ENCODE assay signal across 21 cellular contexts in the genomic region with DNA sequence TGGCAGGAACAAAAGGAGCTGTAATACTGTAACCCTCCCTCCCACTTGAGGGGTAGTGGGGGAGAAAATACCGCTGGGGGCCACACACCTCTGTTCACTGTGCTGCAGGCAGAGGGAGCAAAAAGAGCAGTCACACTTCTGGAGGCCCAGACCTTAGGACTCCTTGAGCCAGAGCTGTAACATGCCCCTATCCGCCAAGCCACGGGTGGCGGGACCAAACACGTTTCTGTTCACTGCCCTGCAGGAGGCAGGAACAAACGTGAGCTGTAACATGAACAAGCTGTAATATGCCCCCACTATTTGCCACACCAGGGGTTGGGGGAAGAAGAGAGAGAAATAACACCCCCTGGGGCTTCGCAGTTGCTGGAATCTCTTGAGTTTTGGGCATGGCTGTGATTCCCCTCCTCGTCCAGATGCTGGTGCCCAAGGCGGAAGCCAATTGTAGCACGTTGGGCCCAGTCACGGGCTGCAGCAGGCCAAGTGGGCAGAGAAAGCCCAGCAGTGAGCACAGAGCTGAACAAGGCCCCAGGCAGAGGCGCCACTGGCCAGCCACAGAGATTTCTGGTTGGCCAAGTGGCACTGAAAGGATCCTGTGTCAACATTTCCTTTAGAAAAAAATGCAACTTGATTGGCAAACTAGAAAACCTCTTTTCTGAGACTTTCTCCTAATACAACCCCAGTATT.
DNase-seq lines count a peak whose midpoint lies in the region; ATAC-seq and TF ChIP-seq lines count a peak whose summit lies in the region.
"Had no signal": no experiment of that assay in that cellular context is flagged by ENCODE, and none has a peak within 500 bp of the region (broad histone marks: within the 10 kb centered on the region; RNA-seq: fewer than 3 reads in every experiment).

No MANE protein-coding gene starts in this region.

- peaks cover 65% of the 10 kb centered on the region for H3K36me3 Mint-ChIP-seq in activated T-cell treated with anti-CD3 and anti-CD28 coated beads, Interleukin-2, amount 50 U/mL, for 24 hours (ENCODE audit: low read depth)
- H3K36me3 Mint-ChIP-seq in WTC11: no peaks in the 10 kb centered on the region
- H3K36me3 Mint-ChIP-seq in stimulated activated memory B cell treated with anti-CD40 and anti-IgM and Interleukin-4, amounts not matched to agents 10 μg/mL and 1 μg/mL and 100 μg/mL, for 72 hours: no peaks in the 10 kb centered on the region
- no peaks in the 10 kb centered on the region for H3K36me3 Mint-ChIP-seq in type B pancreatic cell

- peaks cover 2% of the 10 kb centered on the region for H3K9me3 Mint-ChIP-seq in activated T-cell treated with anti-CD3 and anti-CD28 coated beads, Interleukin-2, amount 50 U/mL, for 24 hours
- H3K9me3 Mint-ChIP-seq in WTC11 (peaks cover 18% of the 10 kb centered on the region), type B pancreatic cell (no peaks in the 10 kb centered on the region)
- H3K9me3 Mint-ChIP-seq in stimulated activated memory B cell treated with anti-CD40 and anti-IgM and Interleukin-4, amounts not matched to agents 10 μg/mL and 1 μg/mL and 100 μg/mL, for 72 hours: peaks cover 3% of the 10 kb centered on the region

- no peaks in the 10 kb centered on the region for H3K36me3 ChIP-seq in right atrium auricular region

- no peak overlapping the region for H3K27ac ChIP-seq in right atrium auricular region

- peak; percentile 43 for ATAC-seq in WTC11
- ATAC-seq in stimulated activated memory B cell treated with anti-CD40 and anti-IgM and Interleukin-4, amounts not matched to agents 10 μg/mL and 1 μg/mL and 100 μg/mL, for 72 hours: peak; percentile 43
- no peak for ATAC-seq in GM18858 (IDR thresholded peaks at IDR 0.05; ENCODE audit: unreplicated experiment)
- ATAC-seq: HCT116 had no signal

- no peak for DNase-seq in activated T-cell treated with anti-CD3 and anti-CD28 coated beads, Interleukin-2, amount 50 U/mL, for 24 hours
- DNase-seq in activated T-cell treated with anti-CD3 and anti-CD28 coated beads for 4 hours (no peak), WTC11 (ENCODE audit: low spot score) (no peak), mesenteric fat pad (ENCODE audit: low spot score) (peak; percentile 83), right atrium auricular region (ENCODE audit: low spot score) (no peak), type B pancreatic cell (ENCODE audit: extremely low spot score, unreplicated experiment) (no peak)
- DNase-seq: 8988T, COR-L47, DMS 273 treated with DMSO at 0.1 percent for 48 hours, DND-41, KBM-7, NCI-H1105, NCI-H2081, NCI-H510A, NCI-H774, OCI-M1, SHP77 treated with DMSO at 0.1 percent for 48 hours had no signal

- TF ChIP-seq CTCF in WTC11 (IDR thresholded peaks at IDR 0.05): no peak
- no peak for TF ChIP-seq CTCF in right atrium auricular region (IDR thresholded peaks at IDR 0.05)
- TF ChIP-seq CTCF in type B pancreatic cell (conservative IDR thresholded peaks at IDR 0.05): no peak

- H3K27me3 Mint-ChIP-seq in activated T-cell treated with anti-CD3 and anti-CD28 coated beads, Interleukin-2, amount 50 U/mL, for 24 hours: no peaks in the 10 kb centered on the region
- no peaks in the 10 kb centered on the region for H3K27me3 Mint-ChIP-seq in WTC11 (ENCODE audit: low read depth)
- no peaks in the 10 kb centered on the region for H3K27me3 Mint-ChIP-seq in stimulated activated memory B cell treated with anti-CD40 and anti-IgM and Interleukin-4, amounts not matched to agents 10 μg/mL and 1 μg/mL and 100 μg/mL, for 72 hours
- H3K27me3 Mint-ChIP-seq in type B pancreatic cell: no peaks in the 10 kb centered on the region
- H3K27me3 Mint-ChIP-seq: B cell had no signal

- CTCF ChIA-PET in WTC11 (lab: Charles Lee): no interaction called here

- peaks cover 55% of the 10 kb centered on the region for H3K4me1 Mint-ChIP-seq in activated T-cell treated with anti-CD3 and anti-CD28 coated beads, Interleukin-2, amount 50 U/mL, for 24 hours (ENCODE audit: low read depth)
- H3K4me1 Mint-ChIP-seq in WTC11: peaks cover 6% of the 10 kb centered on the region
- no peaks in the 10 kb centered on the region for H3K4me1 Mint-ChIP-seq in stimulated activated memory B cell treated with anti-CD40 and anti-IgM and Interleukin-4, amounts not matched to agents 10 μg/mL and 1 μg/mL and 100 μg/mL, for 72 hours
- H3K4me1 Mint-ChIP-seq in type B pancreatic cell (ENCODE audit: unreplicated experiment): peaks cover 3% of the 10 kb centered on the region
- H3K4me1 Mint-ChIP-seq: B cell had no signal

- no peak overlapping the region for H3K4me3 Mint-ChIP-seq in activated T-cell treated with anti-CD3 and anti-CD28 coated beads, Interleukin-2, amount 50 U/mL, for 24 hours
- H3K4me3 Mint-ChIP-seq in WTC11 (no peak overlapping the region), type B pancreatic cell (no peak overlapping the region)
- no peak overlapping the region for H3K4me3 Mint-ChIP-seq in stimulated activated memory B cell treated with anti-CD40 and anti-IgM and Interleukin-4, amounts not matched to agents 10 μg/mL and 1 μg/mL and 100 μg/mL, for 72 hours
- H3K4me3 Mint-ChIP-seq: B cell had no signal

- H3K9me3 ChIP-seq in right atrium auricular region: peaks cover 0 to 12% of the 10 kb centered on the region in 2 donors

- H3K27me3 ChIP-seq in right atrium auricular region: no peaks in the 10 kb centered on the region

- POLR2A ChIA-PET in WTC11 (lab: Charles Lee): interaction anchor here (0.5 kb wide), 1 partner anchor 166 kb away, joined by 3 read pairs; no protein-coding TSS in a partner anchor

- H3K4me3 ChIP-seq in right atrium auricular region: no peak overlapping the region

- peak overlapping the region; percentile 50 for H3K27ac Mint-ChIP-seq in activated T-cell treated with anti-CD3 and anti-CD28 coated beads, Interleukin-2, amount 50 U/mL, for 24 hours
- H3K27ac Mint-ChIP-seq in WTC11: no peak overlapping the region
- H3K27ac Mint-ChIP-seq in stimulated activated memory B cell treated with anti-CD40 and anti-IgM and Interleukin-4, amounts not matched to agents 10 μg/mL and 1 μg/mL and 100 μg/mL, for 72 hours: no peak overlapping the region
- H3K27ac Mint-ChIP-seq in type B pancreatic cell: no peak overlapping the region
- H3K27ac Mint-ChIP-seq: B cell had no signal

- peaks cover 0 to 5% of the 10 kb centered on the region in 2 donors for H3K4me1 ChIP-seq in right atrium auricular region

TF ChIP-seq in WTC11, 78 proteins besides CTCF, POLR2A, EP300 and RAD21:
- TF ChIP-seq SMAD4 (CRISPR knock-in tag; IDR thresholded peaks at IDR 0.05): no peak
- no peak for TF ChIP-seq GABPB1 (CRISPR knock-in tag; IDR thresholded peaks at IDR 0.05)
- no peak for TF ChIP-seq ETV6 (CRISPR knock-in tag; IDR thresholded peaks at IDR 0.05)
- TF ChIP-seq NR3C1 (CRISPR knock-in tag; conservative IDR thresholded peaks at IDR 0.05; ENCODE audit: low read depth): no peak
- no peak for TF ChIP-seq KAT7 (CRISPR knock-in tag; IDR thresholded peaks at IDR 0.05; ENCODE audit: borderline replicate concordance)
- no peak for TF ChIP-seq ZNF423 (CRISPR knock-in tag; IDR thresholded peaks at IDR 0.05)
- TF ChIP-seq, protein P1, sequence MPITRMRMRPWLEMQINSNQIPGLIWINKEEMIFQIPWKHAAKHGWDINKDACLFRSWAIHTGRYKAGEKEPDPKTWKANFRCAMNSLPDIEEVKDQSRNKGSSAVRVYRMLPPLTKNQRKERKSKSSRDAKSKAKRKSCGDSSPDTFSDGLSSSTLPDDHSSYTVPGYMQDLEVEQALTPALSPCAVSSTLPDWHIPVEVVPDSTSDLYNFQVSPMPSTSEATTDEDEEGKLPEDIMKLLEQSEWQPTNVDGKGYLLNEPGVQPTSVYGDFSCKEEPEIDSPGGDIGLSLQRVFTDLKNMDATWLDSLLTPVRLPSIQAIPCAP (CRISPR knock-in tag; IDR thresholded peaks at IDR 0.05): no peak
- no peak for TF ChIP-seq ZNF219 (CRISPR knock-in tag; IDR thresholded peaks at IDR 0.05; ENCODE audit: borderline replicate concordance)
- no peak for TF ChIP-seq ZNF671 (CRISPR knock-in tag; IDR thresholded peaks at IDR 0.05)
- no peak for TF ChIP-seq ZNF396 (CRISPR knock-in tag; IDR thresholded peaks at IDR 0.05; ENCODE audit: borderline replicate concordance)
- TF ChIP-seq, protein P2, sequence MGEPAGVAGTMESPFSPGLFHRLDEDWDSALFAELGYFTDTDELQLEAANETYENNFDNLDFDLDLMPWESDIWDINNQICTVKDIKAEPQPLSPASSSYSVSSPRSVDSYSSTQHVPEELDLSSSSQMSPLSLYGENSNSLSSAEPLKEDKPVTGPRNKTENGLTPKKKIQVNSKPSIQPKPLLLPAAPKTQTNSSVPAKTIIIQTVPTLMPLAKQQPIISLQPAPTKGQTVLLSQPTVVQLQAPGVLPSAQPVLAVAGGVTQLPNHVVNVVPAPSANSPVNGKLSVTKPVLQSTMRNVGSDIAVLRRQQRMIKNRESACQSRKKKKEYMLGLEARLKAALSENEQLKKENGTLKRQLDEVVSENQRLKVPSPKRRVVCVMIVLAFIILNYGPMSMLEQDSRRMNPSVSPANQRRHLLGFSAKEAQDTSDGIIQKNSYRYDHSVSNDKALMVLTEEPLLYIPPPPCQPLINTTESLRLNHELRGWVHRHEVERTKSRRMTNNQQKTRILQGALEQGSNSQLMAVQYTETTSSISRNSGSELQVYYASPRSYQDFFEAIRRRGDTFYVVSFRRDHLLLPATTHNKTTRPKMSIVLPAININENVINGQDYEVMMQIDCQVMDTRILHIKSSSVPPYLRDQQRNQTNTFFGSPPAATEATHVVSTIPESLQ (CRISPR knock-in tag; IDR thresholded peaks at IDR 0.05): no peak
- TF ChIP-seq, protein P3, sequence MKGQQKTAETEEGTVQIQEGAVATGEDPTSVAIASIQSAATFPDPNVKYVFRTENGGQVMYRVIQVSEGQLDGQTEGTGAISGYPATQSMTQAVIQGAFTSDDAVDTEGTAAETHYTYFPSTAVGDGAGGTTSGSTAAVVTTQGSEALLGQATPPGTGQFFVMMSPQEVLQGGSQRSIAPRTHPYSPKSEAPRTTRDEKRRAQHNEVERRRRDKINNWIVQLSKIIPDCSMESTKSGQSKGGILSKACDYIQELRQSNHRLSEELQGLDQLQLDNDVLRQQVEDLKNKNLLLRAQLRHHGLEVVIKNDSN (CRISPR knock-in tag; IDR thresholded peaks at IDR 0.05): no peak
TF ChIP-seq in WTC11: peak in this region for 0.
